ENCODE assay signal across 11 cellular contexts in genomic region chr7:48130658-48131108, GRCh38. TPM values are rescaled to one million over a fixed set of nuclear protein-coding genes. Genes with fewer than 3 reads are reported as not detected.
DNase-seq lines count a peak whose midpoint lies in the region; ATAC-seq and TF ChIP-seq lines count a peak whose summit lies in the region.
"Had no signal": no experiment of that assay in that cellular context is flagged by ENCODE, and none has a peak within 500 bp of the region (broad histone marks: within the 10 kb centered on the region; RNA-seq: fewer than 3 reads in every experiment).

No MANE protein-coding gene starts in this region.

- TF ChIP-seq CTCF in HFFc6 (IDR thresholded peaks at IDR 0.05) = no peak
- no peak for TF ChIP-seq CTCF in lower leg skin (IDR thresholded peaks at IDR 0.05)
- TF ChIP-seq CTCF in GM23338 (conservative IDR thresholded peaks at IDR 0.05; ENCODE audit: low read depth in 2 of 2) = no peak

- H3K36me3 Mint-ChIP-seq in activated T-cell treated with anti-CD3 and anti-CD28 coated beads, Interleukin-2, amount 50 U/mL, for 72 hours (ENCODE audit: insufficient read depth in 2 of 2) = peaks cover 6% of the 10 kb centered on the region in 2 donors
- no peaks in the 10 kb centered on the region for H3K36me3 Mint-ChIP-seq in activated T-cell treated with anti-CD3 and anti-CD28 coated beads, Interleukin-2, amount 50 U/mL, for 24 hours (ENCODE audit: low read depth)
- H3K36me3 Mint-ChIP-seq in HFFc6 (ENCODE audit: low read depth) = no peaks in the 10 kb centered on the region
- no peaks in the 10 kb centered on the region for H3K36me3 Mint-ChIP-seq in stimulated activated effector memory CD8-positive, alpha-beta T cell treated with anti-CD3 and anti-CD28 coated beads, Interleukin-12 subunit alpha, Interleukin-12 subunit beta, amount 100 ng/mL, for 72 hours
- peaks cover 15% of the 10 kb centered on the region; the same call in 2 of the 3 replicates for H3K36me3 Mint-ChIP-seq in GM23338 (ENCODE audit: low read depth)
- H3K36me3 Mint-ChIP-seq: activated CD4-positive, alpha-beta memory T cell treated with anti-CD3 and anti-CD28 coated beads for 36 hours had no signal

- peaks cover 28% of the 10 kb centered on the region for H3K9me2 ChIP-seq in GM23338 (ENCODE audit: insufficient read depth)

- H3K4me3 Mint-ChIP-seq in activated T-cell treated with anti-CD3 and anti-CD28 coated beads, Interleukin-2, amount 50 U/mL, for 72 hours = peak overlapping the region in 1 of 2 donors; percentile 45
- no peak overlapping the region for H3K4me3 Mint-ChIP-seq in activated T-cell treated with anti-CD3 and anti-CD28 coated beads, Interleukin-2, amount 50 U/mL, for 24 hours
- H3K4me3 Mint-ChIP-seq in HFFc6 (peak overlapping the region; percentile 18), GM23338 (no peak overlapping the region)
- no peak overlapping the region for H3K4me3 Mint-ChIP-seq in stimulated activated effector memory CD8-positive, alpha-beta T cell treated with anti-CD3 and anti-CD28 coated beads, Interleukin-12 subunit alpha, Interleukin-12 subunit beta, amount 100 ng/mL, for 72 hours
- H3K4me3 Mint-ChIP-seq: activated CD4-positive, alpha-beta memory T cell treated with anti-CD3 and anti-CD28 coated beads for 36 hours had no signal

- ATAC-seq in activated T-cell treated with anti-CD3 and anti-CD28 coated beads, Interleukin-2, amount 50 U/mL, for 72 hours (replicated peaks in 1 of 2) = peak; percentile 95 to 96
- peak; percentile 98 for ATAC-seq in stimulated activated effector memory CD8-positive, alpha-beta T cell treated with anti-CD3 and anti-CD28 coated beads, Interleukin-12 subunit alpha, Interleukin-12 subunit beta, amount 100 ng/mL, for 72 hours
- ATAC-seq in GM23338 = no peak

- H4K20me1 ChIP-seq in GM23338 (replicated peaks; ENCODE audit: insufficient read depth) = no peaks in the 10 kb centered on the region

- no peak overlapping the region for H2AFZ ChIP-seq in GM23338

- peaks cover 10% of the 10 kb centered on the region for H3K4me1 Mint-ChIP-seq in activated T-cell treated with anti-CD3 and anti-CD28 coated beads, Interleukin-2, amount 50 U/mL, for 72 hours (ENCODE audit: low read depth)
- H3K4me1 Mint-ChIP-seq in activated T-cell treated with anti-CD3 and anti-CD28 coated beads, Interleukin-2, amount 50 U/mL, for 24 hours (ENCODE audit: low read depth) = peaks cover 12% of the 10 kb centered on the region
- H3K4me1 Mint-ChIP-seq in HFFc6 (ENCODE audit: low read depth) (peaks cover 24% of the 10 kb centered on the region), GM23338 (peaks cover 14% of the 10 kb centered on the region)
- H3K4me1 Mint-ChIP-seq in stimulated activated effector memory CD8-positive, alpha-beta T cell treated with anti-CD3 and anti-CD28 coated beads, Interleukin-12 subunit alpha, Interleukin-12 subunit beta, amount 100 ng/mL, for 72 hours = peaks cover 11% of the 10 kb centered on the region

- H3K79me2 ChIP-seq in GM23338 (replicated peaks; ENCODE audit: insufficient read depth) = no peaks in the 10 kb centered on the region

- no peaks in the 10 kb centered on the region for H3K27me3 ChIP-seq in GM23338 (ENCODE audit: insufficient read depth)
- H3K27me3 ChIP-seq: adrenal gland had no signal

- no peak overlapping the region for H3K27ac ChIP-seq in GM23338 (ENCODE audit: low read depth)
- H3K27ac ChIP-seq: adrenal gland had no signal

- H3K27me3 Mint-ChIP-seq in activated T-cell treated with anti-CD3 and anti-CD28 coated beads, Interleukin-2, amount 50 U/mL, for 72 hours (ENCODE audit: low read depth) = peaks cover 21% of the 10 kb centered on the region
- H3K27me3 Mint-ChIP-seq in activated T-cell treated with anti-CD3 and anti-CD28 coated beads, Interleukin-2, amount 50 U/mL, for 24 hours = peaks cover 34% of the 10 kb centered on the region
- H3K27me3 Mint-ChIP-seq in HFFc6 (ENCODE audit: insufficient read depth) (peaks cover 2% of the 10 kb centered on the region; the same call in 1 of the 2 replicates), GM23338 (ENCODE audit: insufficient read depth, low read depth, poor library complexity) (no peaks in the 10 kb centered on the region)

- peak; percentile 10 to 23 for DNase-seq in activated T-cell treated with anti-CD3 and anti-CD28 coated beads, Interleukin-2, amount 50 U/mL, for 72 hours
- DNase-seq in activated T-cell treated with anti-CD3 and anti-CD28 coated beads, Interleukin-2, amount 50 U/mL, for 24 hours = no peak
- DNase-seq in HFFc6 (peak; percentile 73), MV-4-11 (lab: John Stamatoyannopoulos, UW) (peak; percentile 63), lower leg skin (ENCODE audit: low spot score in 2 of 2) (no peak), GM23338 (ENCODE audit: low spot score) (no peak), DMS 273 treated with DMSO at 0.1 percent for 48 hours (lab: John Stamatoyannopoulos, UW) (no peak)
- no peak for DNase-seq in stimulated activated effector memory CD8-positive, alpha-beta T cell treated with anti-CD3 and anti-CD28 coated beads, Interleukin-12 subunit alpha, Interleukin-12 subunit beta, amount 100 ng/mL, for 72 hours (ENCODE audit: low spot score in 2 of 2)
- DNase-seq: activated CD4-positive, alpha-beta memory T cell treated with anti-CD3 and anti-CD28 coated beads for 36 hours; adrenal gland; DND-41 had no signal

- peaks cover 0 to 8% of the 10 kb centered on the region in 2 donors for H3K9me3 Mint-ChIP-seq in activated T-cell treated with anti-CD3 and anti-CD28 coated beads, Interleukin-2, amount 50 U/mL, for 72 hours
- peaks cover 5% of the 10 kb centered on the region for H3K9me3 Mint-ChIP-seq in activated T-cell treated with anti-CD3 and anti-CD28 coated beads, Interleukin-2, amount 50 U/mL, for 24 hours
- no peaks in the 10 kb centered on the region for H3K9me3 Mint-ChIP-seq in HFFc6
- H3K9me3 Mint-ChIP-seq in stimulated activated effector memory CD8-positive, alpha-beta T cell treated with anti-CD3 and anti-CD28 coated beads, Interleukin-12 subunit alpha, Interleukin-12 subunit beta, amount 100 ng/mL, for 72 hours = peaks cover 3% of the 10 kb centered on the region
- peaks cover 13% of the 10 kb centered on the region; the same call in 2 of the 3 replicates for H3K9me3 Mint-ChIP-seq in GM23338

- H3K36me3 ChIP-seq in GM23338 (ENCODE audit: insufficient read depth) = no peaks in the 10 kb centered on the region
- H3K36me3 ChIP-seq: adrenal gland had no signal

- no peak overlapping the region for H3K27ac Mint-ChIP-seq in activated T-cell treated with anti-CD3 and anti-CD28 coated beads, Interleukin-2, amount 50 U/mL, for 72 hours
- no peak overlapping the region for H3K27ac Mint-ChIP-seq in activated T-cell treated with anti-CD3 and anti-CD28 coated beads, Interleukin-2, amount 50 U/mL, for 24 hours
- peak overlapping the region; percentile 60 for H3K27ac Mint-ChIP-seq in HFFc6
- H3K27ac Mint-ChIP-seq in stimulated activated effector memory CD8-positive, alpha-beta T cell treated with anti-CD3 and anti-CD28 coated beads, Interleukin-12 subunit alpha, Interleukin-12 subunit beta, amount 100 ng/mL, for 72 hours = no peak overlapping the region
- no peak overlapping the region for H3K27ac Mint-ChIP-seq in GM23338
- H3K27ac Mint-ChIP-seq: activated CD4-positive, alpha-beta memory T cell treated with anti-CD3 and anti-CD28 coated beads for 36 hours had no signal

- peaks cover 10% of the 10 kb centered on the region for H3K4me1 ChIP-seq in GM23338 (ENCODE audit: insufficient read depth)

- no peak overlapping the region for H3K4me3 ChIP-seq in lower leg skin (ENCODE audit: low read depth, poor library complexity, severe bottlenecking)
- H3K4me3 ChIP-seq in GM23338 = no peak overlapping the region
- H3K4me3 ChIP-seq: adrenal gland had no signal

- intact Hi-C loops in lower leg skin (cut with DNase I; ENCODE audit: low total_unique reads) = no loop called here

- no peak overlapping the region for H3K4me2 ChIP-seq in GM23338

- no peak for TF ChIP-seq POLR2A in lower leg skin (IDR thresholded peaks at IDR 0.05)

- H3F3A ChIP-seq in GM23338 (replicated peaks; ENCODE audit: low read depth) = no peaks in the 10 kb centered on the region

TF ChIP-seq in GM23338, 12 proteins besides CTCF, POLR2A, EP300 and RAD21:
- TF ChIP-seq JUNB (IDR thresholded peaks at IDR 0.05; ENCODE audit: unreplicated experiment) (no peak), POLR2AphosphoS5 (IDR thresholded peaks at IDR 0.05; ENCODE audit: low read depth) (no peak), EZH2 (IDR thresholded peaks at IDR 0.05; ENCODE audit: low read depth, unreplicated experiment) (no peak)

RNA-seq across cellular contexts. Expression of gene ABCA13, which starts 40.6 kb away (rescaled TPM):
- total RNA-seq in activated T-cell treated with anti-CD3 and anti-CD28 coated beads, Interleukin-2, amount 50 U/mL, for 72 hours = not detected
- under 1 TPM in 5 of 6 experiments, not detected in 1; 0.02 to 0.08 (median 0.05) TPM for total RNA-seq in HFFc6 (2021; fragmentation: NEBNext Ultra II Directional; extraction: Animal tissue kit (Norgen Biotek cat#: 25700))
- total RNA-seq in lower leg skin = 1 to 10 TPM in 1 of 4 donors, under 1 TPM in 3; 0.08 to 1.7 (median 0.52) TPM
- total RNA-seq in GM23338 (2014; rRNA removed; shearing (Covaris generic)) = 0.16 and 0.21 TPM in 2 replicates
- polyA plus RNA-seq in GM23338 (2016; fragmentation: Nextera tagmentation; extraction: Ambion mirVana) = not detected in 2 replicates
- total RNA-seq: activated CD4-positive, alpha-beta memory T cell treated with anti-CD3 and anti-CD28 coated beads for 36 hours had no signal

RNA-seq across cellular contexts. Expression of gene UPP1, which starts 41.6 kb away (rescaled TPM):
- total RNA-seq in activated T-cell treated with anti-CD3 and anti-CD28 coated beads, Interleukin-2, amount 50 U/mL, for 72 hours = 100 to 1,000 TPM in 1 of 2 donors, 10 to 100 TPM in 1; 92.2 to 122 TPM
- 10 to 100 TPM; 14.3 to 26.5 (median 22.6) TPM for total RNA-seq in HFFc6 (2021; fragmentation: NEBNext Ultra II Directional; extraction: Animal tissue kit (Norgen Biotek cat#: 25700))
- 1 to 10 TPM; 3.9 to 9.4 (median 5.9) TPM for total RNA-seq in lower leg skin
- total RNA-seq in GM23338 (2014; rRNA removed; shearing (Covaris generic)) = 22.7 and 28.6 TPM in 2 replicates
- 43.5 and 44.1 TPM in 2 replicates for polyA plus RNA-seq in GM23338 (2016; fragmentation: Nextera tagmentation; extraction: Ambion mirVana)

Comparison
In these comparisons a context has a peak if more than half of its experiments do, and no peak if none do; other contexts are left out.
1. DNase-seq: peak in activated T-cell treated with anti-CD3 and anti-CD28 coated beads, Interleukin-2, amount 50 U/mL, for 72 hours (2 of 2), HFFc6 (single experiment) and MV-4-11 (single experiment); none in activated T-cell treated with anti-CD3 and anti-CD28 coated beads, Interleukin-2, amount 50 U/mL, for 24 hours (single experiment), stimulated activated effector memory CD8-positive, alpha-beta T cell treated with anti-CD3 and anti-CD28 coated beads, Interleukin-12 subunit alpha, Interleukin-12 subunit beta, amount 100 ng/mL, for 72 hours (0 of 2), lower leg skin (0 of 2), GM23338 (single experiment) and DMS 273 treated with DMSO at 0.1 percent for 48 hours (single experiment).